Comparison of ENCODE assay signal across 19 cellular contexts in the genomic region with DNA sequence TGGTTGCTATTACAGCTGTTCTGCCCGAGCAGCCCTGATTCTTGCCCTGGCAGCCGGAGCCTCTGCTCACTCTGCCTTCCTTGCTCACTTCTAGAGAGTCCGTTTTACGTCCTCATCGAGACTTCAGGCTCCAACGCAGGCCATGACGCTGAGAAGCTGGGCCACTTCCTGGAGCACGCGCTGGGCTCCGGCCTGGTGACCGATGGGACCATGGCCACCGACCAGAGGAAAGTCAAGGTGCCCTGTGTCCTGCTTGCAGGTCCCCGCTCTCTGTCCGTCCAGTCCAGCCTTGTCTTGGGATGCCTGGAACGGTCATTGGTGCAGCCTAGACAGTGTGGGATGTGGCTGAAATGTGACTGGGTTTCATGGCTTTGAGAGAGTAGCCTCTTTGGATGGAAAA. TPM values are rescaled to one million over a fixed set of nuclear protein-coding genes. Genes with fewer than 3 reads are reported as not detected.
DNase-seq lines count a peak whose midpoint lies in the region; ATAC-seq and TF ChIP-seq lines count a peak whose summit lies in the region.
"Had no signal": no experiment of that assay in that cellular context is flagged by ENCODE, and none has a peak within 500 bp of the region (broad histone marks: within the 10 kb centered on the region; RNA-seq: fewer than 3 reads in every experiment).

No MANE protein-coding gene starts in this region.

- H3K9me3 ChIP-seq in BLaER1, result peaks cover 9% of the 10 kb centered on the region; the same call in 1 of the 2 replicates
- H3K9me3 ChIP-seq: A549 had no signal

- peaks cover 46% of the 10 kb centered on the region for H3K4me1 ChIP-seq in BLaER1
- H3K4me1 ChIP-seq: A549 had no signal

- H3K9ac ChIP-seq in BLaER1, result peak overlapping the region; percentile 61

- peak overlapping the region; percentile 79 for H3K4me2 ChIP-seq in BLaER1
- H3K4me2 ChIP-seq: A549 had no signal

- H3K4me3 Mint-ChIP-seq in activated naive CD4-positive, alpha-beta T cell treated with anti-CD3 and anti-CD28 coated beads for 36 hours, result no peak overlapping the region
- no peak overlapping the region for H3K4me3 Mint-ChIP-seq in neural crest cell
- H3K4me3 Mint-ChIP-seq in stimulated activated naive B cell treated with anti-CD40 and anti-IgM and Interleukin-4, amounts not matched to agents 10 μg/mL and 1 μg/mL and 100 μg/mL, for 72 hours, result no peak overlapping the region
- H3K4me3 Mint-ChIP-seq: CD8-positive, alpha-beta T cell had no signal

- H3K27ac ChIP-seq in BLaER1, result peak overlapping the region; percentile 70
- H3K27ac ChIP-seq: 22Rv1, A549 had no signal

- H3K27ac Mint-ChIP-seq in activated naive CD4-positive, alpha-beta T cell treated with anti-CD3 and anti-CD28 coated beads for 36 hours, result peak overlapping the region; percentile 53
- H3K27ac Mint-ChIP-seq in neural crest cell (ENCODE audit: unreplicated experiment), result peak overlapping the region; percentile 75
- H3K27ac Mint-ChIP-seq in stimulated activated naive B cell treated with anti-CD40 and anti-IgM and Interleukin-4, amounts not matched to agents 10 μg/mL and 1 μg/mL and 100 μg/mL, for 72 hours, result peak overlapping the region; percentile 85
- H3K27ac Mint-ChIP-seq: CD8-positive, alpha-beta T cell had no signal

- CTCF ChIA-PET in activated naive CD4-positive, alpha-beta T cell treated with anti-CD3 and anti-CD28 coated beads for 36 hours (lab: Charles Lee), result interaction anchor here (0.7 kb wide), 1 partner anchor 1783 kb away, joined by 3 read pairs; no protein-coding TSS in a partner anchor

- no peak overlapping the region for H3K4me3 ChIP-seq in BLaER1
- H3K4me3 ChIP-seq: A549, GM12878 had no signal

- H3K4me1 Mint-ChIP-seq in activated naive CD4-positive, alpha-beta T cell treated with anti-CD3 and anti-CD28 coated beads for 36 hours (ENCODE audit: low read depth), result no peaks in the 10 kb centered on the region
- H3K4me1 Mint-ChIP-seq in neural crest cell, result no peaks in the 10 kb centered on the region
- peaks cover 0 to 1% of the 10 kb centered on the region in 2 donors for H3K4me1 Mint-ChIP-seq in stimulated activated naive B cell treated with anti-CD40 and anti-IgM and Interleukin-4, amounts not matched to agents 10 μg/mL and 1 μg/mL and 100 μg/mL, for 72 hours

- TF ChIP-seq CTCF in neural crest cell (conservative IDR thresholded peaks at IDR 0.05), result no peak

- H3K36me3 Mint-ChIP-seq in activated naive CD4-positive, alpha-beta T cell treated with anti-CD3 and anti-CD28 coated beads for 36 hours (ENCODE audit: low read depth), result peaks cover 10% of the 10 kb centered on the region
- peaks cover 7% of the 10 kb centered on the region for H3K36me3 Mint-ChIP-seq in neural crest cell (ENCODE audit: low read depth)
- H3K36me3 Mint-ChIP-seq in stimulated activated naive B cell treated with anti-CD40 and anti-IgM and Interleukin-4, amounts not matched to agents 10 μg/mL and 1 μg/mL and 100 μg/mL, for 72 hours, result peaks cover 41 to 62% of the 10 kb centered on the region in 2 donors

- no peaks in the 10 kb centered on the region for H3K27me3 ChIP-seq in BLaER1

- H4K20me1 ChIP-seq in BLaER1, result no peaks in the 10 kb centered on the region

- no peak for DNase-seq in activated naive CD4-positive, alpha-beta T cell treated with anti-CD3 and anti-CD28 coated beads for 36 hours
- DNase-seq in activated naive CD4-positive, alpha-beta T cell treated with Interleukin-2 at 50 U/mL for 16 hours, result no peak
- DNase-seq in neural crest cell (ENCODE audit: low read depth, low spot score) (no peak), cortex of kidney (lab: John Stamatoyannopoulos, UW) (no peak), NOMO-1 treated with dmso at 0.1 percent for 144 hours (lab: John Stamatoyannopoulos, UW; ENCODE audit: unreplicated experiment) (no peak)
- DNase-seq in stimulated activated naive B cell treated with anti-CD40 and anti-IgM and Interleukin-4, amounts not matched to agents 10 μg/mL and 1 μg/mL and 100 μg/mL, for 72 hours, result no peak
- DNase-seq: AML-193; Calu3; CD8-positive, alpha-beta T cell; DMS53; DND-41; EL; GOT3; H7 had no signal

- intact Hi-C loops in activated naive CD4-positive, alpha-beta T cell treated with anti-CD3 and anti-CD28 coated beads for 36 hours (cut with micrococcal nuclease), result no loop called here

- H3K36me3 ChIP-seq in BLaER1, result peaks cover 82% of the 10 kb centered on the region

- no peaks in the 10 kb centered on the region for H3K9me3 Mint-ChIP-seq in activated naive CD4-positive, alpha-beta T cell treated with anti-CD3 and anti-CD28 coated beads for 36 hours
- H3K9me3 Mint-ChIP-seq in neural crest cell, result peaks cover under 1% of the 10 kb centered on the region
- H3K9me3 Mint-ChIP-seq in stimulated activated naive B cell treated with anti-CD40 and anti-IgM and Interleukin-4, amounts not matched to agents 10 μg/mL and 1 μg/mL and 100 μg/mL, for 72 hours, result no peaks in the 10 kb centered on the region
- H3K9me3 Mint-ChIP-seq: CD8-positive, alpha-beta T cell had no signal

- H3K27me3 Mint-ChIP-seq in activated naive CD4-positive, alpha-beta T cell treated with anti-CD3 and anti-CD28 coated beads for 36 hours (ENCODE audit: low read depth), result no peaks in the 10 kb centered on the region
- no peaks in the 10 kb centered on the region for H3K27me3 Mint-ChIP-seq in neural crest cell (ENCODE audit: low read depth)
- H3K27me3 Mint-ChIP-seq in stimulated activated naive B cell treated with anti-CD40 and anti-IgM and Interleukin-4, amounts not matched to agents 10 μg/mL and 1 μg/mL and 100 μg/mL, for 72 hours, result no peaks in the 10 kb centered on the region

- ATAC-seq in stimulated activated naive B cell treated with anti-CD40 and anti-IgM and Interleukin-4, amounts not matched to agents 10 μg/mL and 1 μg/mL and 100 μg/mL, for 72 hours (replicated peaks), result no peak
- ATAC-seq: A549; CD8-positive, alpha-beta T cell; GM12878 had no signal

RNA-seq across cellular contexts. Expression of a gene that starts 16.7 kb away (rescaled TPM):
- total RNA-seq in activated naive CD4-positive, alpha-beta T cell treated with anti-CD3 and anti-CD28 coated beads for 36 hours, result 10 to 100 TPM; 19.4 to 23.1 TPM
- 17.7 and 22.2 TPM in 2 replicates for total RNA-seq in neural crest cell

RNA-seq across cellular contexts. Expression of a gene that starts 25.5 kb away (rescaled TPM):
- not detected for total RNA-seq in activated naive CD4-positive, alpha-beta T cell treated with anti-CD3 and anti-CD28 coated beads for 36 hours
- 0.28 TPM in 1 of 2 replicates, not detected in the other for total RNA-seq in neural crest cell
- total RNA-seq: Calu3, G401 had no signal

RNA-seq across cellular contexts. Expression of a gene that starts 49.3 kb away (rescaled TPM):
- 10 to 100 TPM; 41.0 to 43.8 TPM for total RNA-seq in activated naive CD4-positive, alpha-beta T cell treated with anti-CD3 and anti-CD28 coated beads for 36 hours
- 61.9 and 63.4 TPM in 2 replicates for total RNA-seq in neural crest cell

RNA-seq across cellular contexts. Expression of a gene that starts 57.8 kb away (rescaled TPM):
- not detected for total RNA-seq in activated naive CD4-positive, alpha-beta T cell treated with anti-CD3 and anti-CD28 coated beads for 36 hours
- total RNA-seq in neural crest cell, result 0.14 and 0.25 TPM in 2 replicates
- total RNA-seq: G401, H7 had no signal
